In the genomic region with DNA sequence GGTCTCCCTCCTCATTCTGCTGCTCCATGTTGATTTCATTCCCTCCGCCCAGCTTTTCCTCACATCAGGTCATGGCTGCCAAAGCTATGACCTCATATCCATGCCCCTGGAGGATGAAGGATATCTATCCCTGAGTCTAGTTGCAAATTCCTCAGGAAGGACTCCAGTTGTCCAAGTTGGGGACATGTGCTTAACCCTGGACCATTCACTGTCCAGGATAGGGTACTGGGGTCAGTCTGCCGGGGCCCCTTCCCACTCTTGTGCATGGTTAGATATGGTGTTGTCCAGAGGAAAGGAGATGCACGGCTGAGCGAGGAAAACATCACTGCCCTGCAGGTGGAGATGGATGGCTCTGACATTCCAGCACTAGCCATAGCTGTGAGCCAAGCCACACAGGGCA, we compare ENCODE assay signal across 20 cellular contexts. TPM values are rescaled to one million over a fixed set of nuclear protein-coding genes. Genes with fewer than 3 reads are reported as not detected.
A peak's percentile ranks its signal among the peaks of the same experiment; 100 is the strongest.
DNase-seq lines count a peak whose midpoint lies in the region; ATAC-seq, FAIRE-seq and TF ChIP-seq lines count a peak whose summit lies in the region.
"Had no signal": no experiment of that assay in that cellular context is flagged by ENCODE, and none has a peak within 500 bp of the region (broad histone marks: within the 10 kb centered on the region; RNA-seq: fewer than 3 reads in every experiment).

No MANE protein-coding gene starts in this region.

- FAIRE-seq in frontal cortex (lab: Jason Lieb, UNC): no peak
- FAIRE-seq: D721Med, GM12892 had no signal

- no peaks in the 10 kb centered on the region for H3K9me2 ChIP-seq in GM23248 (ENCODE audit: insufficient read depth)
- H3K9me2 ChIP-seq in HCT116 (ENCODE audit: insufficient read depth): no peaks in the 10 kb centered on the region

- H3K27ac ChIP-seq in GM23248 (no peak overlapping the region), HCT116 (ENCODE audit: low read depth, low read length) (no peak overlapping the region), colonic mucosa (no peak overlapping the region), mesendoderm (ENCODE audit: low read depth, low read length) (no peak overlapping the region)
- H3K27ac ChIP-seq: HL-60 had no signal

- H3K9me3 Mint-ChIP-seq in naive thymus-derived CD8-positive, alpha-beta T cell: peaks cover 0 to 9% (median 3%) of the 10 kb centered on the region in 9 donors
- H3K9me3 Mint-ChIP-seq: CD8-positive, alpha-beta T cell; GM23338; HFFc6 had no signal

- H3K23ac ChIP-seq in mesendoderm (ENCODE audit: low read length): no peak overlapping the region

- peaks cover 25 to 43% (median 31%) of the 10 kb centered on the region in 5 donors for H3K27me3 Mint-ChIP-seq in naive thymus-derived CD8-positive, alpha-beta T cell

- ATAC-seq in HCT116: peak; percentile 57; the same call in 1 of the 2 replicates
- no peak for ATAC-seq in naive thymus-derived CD8-positive, alpha-beta T cell
- ATAC-seq: CD8-positive, alpha-beta T cell; GM23338 had no signal

- no peak overlapping the region for H4K8ac ChIP-seq in mesendoderm (ENCODE audit: low read depth, low read length)

- H4K20me1 ChIP-seq in GM23248 (ENCODE audit: insufficient read depth) (no peaks in the 10 kb centered on the region), HCT116 (ENCODE audit: insufficient read depth) (no peaks in the 10 kb centered on the region)

- H3F3A ChIP-seq in GM23248 (ENCODE audit: insufficient read depth): no peaks in the 10 kb centered on the region

- TF ChIP-seq POLR2A in HCT116 (IDR thresholded peaks at IDR 0.05; ENCODE audit: borderline replicate concordance, extremely low read depth, insufficient read depth, insufficient read length): no peak

- no peak for TF ChIP-seq RAD21 in HCT116 (IDR thresholded peaks at IDR 0.05; ENCODE audit: low read depth)

- H3K79me2 ChIP-seq in GM23248 (ENCODE audit: insufficient read depth): no peaks in the 10 kb centered on the region
- H3K79me2 ChIP-seq in HCT116 (ENCODE audit: insufficient read depth, low read length): 0 out of 2 replicates have a peak, but pooled peaks cover 5% of the 10 kb centered on the region
- no peaks in the 10 kb centered on the region for H3K79me2 ChIP-seq in mesendoderm (ENCODE audit: control insufficient read depth, insufficient read depth, low read length)

- H3K4me3 ChIP-seq in GM23248 (no peak overlapping the region), HCT116 (replicated peaks in 1 of 2; ENCODE audit: low read depth in 1 of 2, low read length in 2 of 2) (no peak overlapping the region), colonic mucosa (no peak overlapping the region), mesendoderm (ENCODE audit: low read length) (no peak overlapping the region)
- H3K4me3 ChIP-seq: GM23338 had no signal

- no peak overlapping the region for H3K4ac ChIP-seq in mesendoderm (ENCODE audit: low read depth, low read length)

- DNase-seq in GM23248 (peak; percentile 14), HCT116 (ENCODE audit: low read depth, low spot score) (no peak), colonic mucosa (peak; percentile 5), mesendoderm (peak; percentile 30), GM13977 (ENCODE audit: low spot score) (no peak), frontal cortex (ENCODE audit: low spot score in 2 of 2) (no peak)
- no peak for DNase-seq in naive thymus-derived CD8-positive, alpha-beta T cell
- DNase-seq: CD8-positive, alpha-beta T cell; COR-L47; DMS153; DMS79 treated with DMSO at 0.1 percent for 48 hours; GDM1; H9; HFFc6; KBM-7 had no signal

- H3K27me3 ChIP-seq in GM23248 (replicated peaks; ENCODE audit: insufficient read depth) (peaks cover 47% of the 10 kb centered on the region), HCT116 (ENCODE audit: insufficient read depth, low read length) (no peaks in the 10 kb centered on the region), colonic mucosa (no peaks in the 10 kb centered on the region), mesendoderm (ENCODE audit: insufficient read depth, low read length, poor library complexity) (peaks cover 2% of the 10 kb centered on the region)

- no peaks in the 10 kb centered on the region for H3K79me1 ChIP-seq in mesendoderm (ENCODE audit: low read length)

- RAD21 ChIA-PET in HCT116 (lab: Charles Lee; ENCODE audit: low non-redundant PET in 1 of 2, low total read pairs in 2 of 2, uncharacterized antibody in 2 of 2, unreplicated experiment in 2 of 2): no interaction called here

- intact Hi-C loops in HCT116 (cut with micrococcal nuclease) (no loop called here), colonic mucosa (cut with DNase I) (no loop called here)

- no peaks in the 10 kb centered on the region for H3K36me3 ChIP-seq in GM23248 (ENCODE audit: low read depth)
- H3K36me3 ChIP-seq in HCT116 (ENCODE audit: control insufficient read depth in 1 of 2, insufficient read depth in 2 of 2, low read length in 2 of 2): no peaks in the 10 kb centered on the region
- no peaks in the 10 kb centered on the region for H3K36me3 ChIP-seq in colonic mucosa
- H3K36me3 ChIP-seq in mesendoderm (ENCODE audit: control insufficient read depth, insufficient read depth, low read length): no peaks in the 10 kb centered on the region

- H3K9me3 ChIP-seq in GM23248 (ENCODE audit: low read depth) (no peaks in the 10 kb centered on the region), HCT116 (ENCODE audit: control insufficient read depth in 1 of 2, insufficient read depth in 1 of 2, low read depth in 1 of 2, low read length in 2 of 2) (peaks cover 0 to 3% of the 10 kb centered on the region in 2 experiments; a peak in 1 of 4 replicates), colonic mucosa (no peaks in the 10 kb centered on the region)

- no peak overlapping the region for H3K4me3 Mint-ChIP-seq in naive thymus-derived CD8-positive, alpha-beta T cell
- H3K4me3 Mint-ChIP-seq: CD14-positive monocyte; CD8-positive, alpha-beta T cell; GM23338; H9; HFFc6 had no signal

- no peak overlapping the region for H3K56ac ChIP-seq in mesendoderm (ENCODE audit: low read length)

- POLR2A ChIA-PET in HCT116 (lab: Charles Lee): no interaction called here
- POLR2A ChIA-PET in naive thymus-derived CD8-positive, alpha-beta T cell (lab: Charles Lee): no interaction called here

- no peak overlapping the region for H2BK15ac ChIP-seq in mesendoderm (replicated peaks; ENCODE audit: low read depth)

- BruUV-seq in HCT116 (replicated peaks; lab: Mats Ljungman, UMichigan): no TSS peak

- H2AFZ ChIP-seq in GM23248: no peak overlapping the region
- H2AFZ ChIP-seq in HCT116 (ENCODE audit: low read depth, low read length, poor library complexity, severe bottlenecking): no peak overlapping the region
- H2AFZ ChIP-seq: GM23338 had no signal

- H3K4me1 Mint-ChIP-seq in naive thymus-derived CD8-positive, alpha-beta T cell: peaks cover 0 to 2% (median 0%) of the 10 kb centered on the region in 4 donors

- H3K9ac ChIP-seq in GM23248 (no peak overlapping the region), HCT116 (ENCODE audit: low read length) (no peak overlapping the region), colonic mucosa (ENCODE audit: low read depth in 2 of 2, low read length in 2 of 2) (no peak overlapping the region), mesendoderm (ENCODE audit: low read length) (no peak overlapping the region)

- no peak overlapping the region for H3K4me2 ChIP-seq in GM23248 (ENCODE audit: unreplicated experiment)
- no peak overlapping the region for H3K4me2 ChIP-seq in HCT116 (ENCODE audit: low read length)
- no peak overlapping the region for H3K4me2 ChIP-seq in mesendoderm (ENCODE audit: low read length)
- H3K4me2 ChIP-seq: GM23338 had no signal

- peaks cover 0 to 9% (median 0%) of the 10 kb centered on the region in 3 donors for H3K36me3 Mint-ChIP-seq in naive thymus-derived CD8-positive, alpha-beta T cell
- H3K36me3 Mint-ChIP-seq: CD14-positive monocyte; CD8-positive, alpha-beta T cell had no signal

- H3K27ac Mint-ChIP-seq in naive thymus-derived CD8-positive, alpha-beta T cell: no peak overlapping the region
- H3K27ac Mint-ChIP-seq: CD14-positive monocyte; CD8-positive, alpha-beta T cell; GM23338; H9; HFFc6 had no signal

- H2AK5ac ChIP-seq in mesendoderm (ENCODE audit: low read length): no peak overlapping the region

- no peak for TF ChIP-seq CTCF in HCT116 (IDR thresholded peaks at IDR 0.05 in 2 of 3, conservative IDR thresholded peaks at IDR 0.05 in 1 of 3; ENCODE audit: borderline replicate concordance in 1 of 3, insufficient read depth in 1 of 3, low read depth in 2 of 3, low read length in 2 of 3)
- no peak for TF ChIP-seq CTCF in colonic mucosa (IDR thresholded peaks at IDR 0.05)
- no peak for TF ChIP-seq CTCF in GM13977 (IDR thresholded peaks at IDR 0.05; ENCODE audit: extremely low read depth, insufficient read depth, missing control alignments)

- in situ Hi-C loops in GM23248 (cut with MboI) (no loop called here), GM13977 (cut with MboI; ENCODE audit: low pct_unique_long_range_greater_than_20kb, low sequenced_read_pairs, unreplicated experiment) (no loop called here)

- 72 to 75% methylated on average over 4 of the region's 4 CpGs for WGBS in GM23248 (ENCODE audit: low coverage in 1 of 2, low lambda C conversion rate in 2 of 2, missing lambda C conversion rate in 2 of 2), 2 experiments
- WGBS in mesendoderm (ENCODE audit: extremely low coverage, insufficient coverage, low lambda C conversion rate): no CpG with 5 or more reads among the region's 4 CpGs

- H2BK120ac ChIP-seq in mesendoderm (ENCODE audit: low read depth, low read length): no peak overlapping the region

- CTCF ChIA-PET in HCT116 (lab: Charles Lee): no interaction called here

- H2BK5ac ChIP-seq in mesendoderm (ENCODE audit: low read length): no peak overlapping the region

- no peak overlapping the region for H4K5ac ChIP-seq in mesendoderm (ENCODE audit: low read length)

- no peak overlapping the region for H3K18ac ChIP-seq in mesendoderm (ENCODE audit: low read length)

- H3K4me1 ChIP-seq in GM23248 (ENCODE audit: insufficient read depth): peaks cover 9% of the 10 kb centered on the region
- H3K4me1 ChIP-seq in HCT116 (ENCODE audit: control insufficient read depth in 1 of 2, insufficient read depth in 2 of 2, low read length in 2 of 2): no peaks in the 10 kb centered on the region
- no peaks in the 10 kb centered on the region for H3K4me1 ChIP-seq in colonic mucosa
- H3K4me1 ChIP-seq in mesendoderm (ENCODE audit: control insufficient read depth, low read depth, low read length): no peaks in the 10 kb centered on the region

TF ChIP-seq in HCT116, 20 proteins besides CTCF, POLR2A, EP300 and RAD21:
- no peak for TF ChIP-seq POLR2AphosphoS5 (IDR thresholded peaks at IDR 0.05; ENCODE audit: low read depth, low read length)
- no peak for TF ChIP-seq SP1 (IDR thresholded peaks at IDR 0.05; ENCODE audit: low read depth)
- TF ChIP-seq TCF7L2 (IDR thresholded peaks at IDR 0.05; ENCODE audit: borderline replicate concordance, extremely low read depth, insufficient read depth, insufficient read length): no peak

RNA-seq across cellular contexts. Expression of a gene that starts 51.9 kb away (rescaled TPM):
- total RNA-seq in GM23248 (2014; rRNA removed; shearing (Covaris generic)): 12.6 and 38.3 TPM in 2 replicates
- 8.8 and 9.3 TPM in 2 replicates for polyA plus RNA-seq in GM23248 (2016; fragmentation: Nextera tagmentation; extraction: Ambion mirVana)
- total RNA-seq in HCT116 (2021; ENCODE audit: unreplicated experiment) (35.1 TPM), colonic mucosa (100 to 1,000 TPM in 1 of 2 donors, 10 to 100 TPM in 1; 62.6 to 117 TPM), frontal cortex (20.0 TPM)
- polyA plus RNA-seq in HCT116 (2012): 24.9 and 32.5 TPM in 2 replicates
- polyA plus RNA-seq in mesendoderm (2013, experiment 1 of 2): 28.1 TPM
- polyA plus RNA-seq in mesendoderm (2013, experiment 2 of 2): 27.5 TPM
- 10 to 100 TPM; 13.7 to 16.1 TPM for total RNA-seq in naive thymus-derived CD8-positive, alpha-beta T cell
- 10 to 100 TPM in 1 of 3 donors, 1 to 10 TPM in 2; 8.1 to 26.0 (median 9.4) TPM for polyA plus RNA-seq in naive thymus-derived CD8-positive, alpha-beta T cell

Comparison
In these comparisons a context has a peak if more than half of its experiments do, and no peak if none do; other contexts are left out.
1. DNase-seq: peak in GM23248 (single experiment), colonic mucosa (single experiment) and mesendoderm (single experiment); none in HCT116 (single experiment), GM13977 (single experiment), naive thymus-derived CD8-positive, alpha-beta T cell (0 of 10) and frontal cortex (0 of 2).